In the genomic region with DNA sequence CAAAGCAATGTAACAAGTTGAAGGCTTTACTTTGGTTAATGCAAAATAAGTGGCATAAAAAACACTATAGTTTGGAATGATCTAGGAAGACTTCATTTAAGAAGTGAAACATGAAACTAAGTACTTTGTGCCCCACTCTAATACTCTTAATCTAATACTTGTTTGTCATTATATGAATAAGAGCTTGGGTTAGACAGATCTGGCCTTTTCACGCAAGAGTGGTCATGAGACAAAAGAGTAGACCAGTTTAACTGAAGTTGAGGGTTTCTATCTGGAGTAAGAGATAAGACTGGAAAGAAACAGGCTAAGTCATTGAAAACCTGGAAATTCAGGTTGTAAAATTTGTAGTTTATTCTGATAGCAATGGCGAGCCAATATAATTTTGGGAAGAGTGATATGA, we compare ENCODE assay signal across 15 cellular contexts. TPM values are rescaled to one million over a fixed set of nuclear protein-coding genes. Genes with fewer than 3 reads are reported as not detected.
DNase-seq lines count a peak whose midpoint lies in the region; ATAC-seq and TF ChIP-seq lines count a peak whose summit lies in the region.
"Had no signal": no experiment of that assay in that cellular context is flagged by ENCODE, and none has a peak within 500 bp of the region (broad histone marks: within the 10 kb centered on the region; RNA-seq: fewer than 3 reads in every experiment).

No MANE protein-coding gene starts in this region.

- H3K27ac Mint-ChIP-seq in activated naive CD4-positive, alpha-beta T cell treated with anti-CD3 and anti-CD28 coated beads, Interleukin-2, amount 50 U/mL, for 24 hours, result peak overlapping the region; percentile 81
- peak overlapping the region; percentile 94 for H3K27ac Mint-ChIP-seq in stimulated activated naive B cell treated with anti-CD40 and anti-IgM and Interleukin-4, amounts not matched to agents 10 μg/mL and 1 μg/mL and 100 μg/mL, for 72 hours

- H3K27ac ChIP-seq in A673 (ENCODE audit: low read depth, low read length, poor library complexity, severe bottlenecking) (no peak overlapping the region), foreskin keratinocyte (no peak overlapping the region)
- H3K27ac ChIP-seq: tibial artery, VCaP had no signal

- no peaks in the 10 kb centered on the region for H3K27me3 Mint-ChIP-seq in activated naive CD4-positive, alpha-beta T cell treated with anti-CD3 and anti-CD28 coated beads, Interleukin-2, amount 50 U/mL, for 24 hours
- H3K27me3 Mint-ChIP-seq in stimulated activated naive B cell treated with anti-CD40 and anti-IgM and Interleukin-4, amounts not matched to agents 10 μg/mL and 1 μg/mL and 100 μg/mL, for 72 hours, result no peaks in the 10 kb centered on the region

- CTCF ChIA-PET in A673 (lab: Charles Lee), result no interaction called here

- ATAC-seq in HG02759 (IDR thresholded peaks at IDR 0.05; ENCODE audit: unreplicated experiment) (peak; percentile 35), foreskin keratinocyte (no peak)
- peak; percentile 35 to 43 for ATAC-seq in stimulated activated naive B cell treated with anti-CD40 and anti-IgM and Interleukin-4, amounts not matched to agents 10 μg/mL and 1 μg/mL and 100 μg/mL, for 72 hours (replicated peaks)
- ATAC-seq: sciatic nerve had no signal

- no TSS peak for BruUV-seq in A673 (replicated peaks; lab: Mats Ljungman, UMichigan)

- intact Hi-C loops in A673 (cut with micrococcal nuclease; ENCODE audit: unreplicated experiment), result no loop called here

- H3K27me3 ChIP-seq in A673 (replicated peaks; ENCODE audit: insufficient read depth, low read depth, low read length, poor library complexity) (no peaks in the 10 kb centered on the region), foreskin keratinocyte (no peaks in the 10 kb centered on the region)
- H3K27me3 ChIP-seq: tibial artery had no signal

- peaks cover 2% of the 10 kb centered on the region for H3K36me3 ChIP-seq in A673 (ENCODE audit: insufficient read depth, low read length, poor library complexity, severe bottlenecking)

- TF ChIP-seq CTCF in A673 (conservative IDR thresholded peaks at IDR 0.05; ENCODE audit: low read depth, low read length) (no peak), foreskin keratinocyte (conservative IDR thresholded peaks at IDR 0.05) (no peak)

- no peaks in the 10 kb centered on the region for H3K9me3 ChIP-seq in A673 (ENCODE audit: low read depth, low read length, poor library complexity, severe bottlenecking)
- H3K9me3 ChIP-seq: tibial artery had no signal

- no peak overlapping the region for H3K4me3 Mint-ChIP-seq in activated naive CD4-positive, alpha-beta T cell treated with anti-CD3 and anti-CD28 coated beads, Interleukin-2, amount 50 U/mL, for 24 hours
- H3K4me3 Mint-ChIP-seq in stimulated activated naive B cell treated with anti-CD40 and anti-IgM and Interleukin-4, amounts not matched to agents 10 μg/mL and 1 μg/mL and 100 μg/mL, for 72 hours, result peak overlapping the region; percentile 44 to 72

- POLR2A ChIA-PET in A673 (lab: Charles Lee; ENCODE audit: low non-redundant PET), result no interaction called here

- peaks cover 7% of the 10 kb centered on the region for H3K4me1 ChIP-seq in A673 (ENCODE audit: insufficient read depth, low read length, poor library complexity, severe bottlenecking)
- no peaks in the 10 kb centered on the region for H3K4me1 ChIP-seq in foreskin keratinocyte

- H3K9me3 Mint-ChIP-seq in activated naive CD4-positive, alpha-beta T cell treated with anti-CD3 and anti-CD28 coated beads, Interleukin-2, amount 50 U/mL, for 24 hours, result no peaks in the 10 kb centered on the region
- no peaks in the 10 kb centered on the region for H3K9me3 Mint-ChIP-seq in stimulated activated naive B cell treated with anti-CD40 and anti-IgM and Interleukin-4, amounts not matched to agents 10 μg/mL and 1 μg/mL and 100 μg/mL, for 72 hours

- H3K4me3 ChIP-seq in A673 (ENCODE audit: low read depth, low read length, poor library complexity, severe bottlenecking), result no peak overlapping the region
- H3K4me3 ChIP-seq: tibial artery had no signal

- H3K4me1 Mint-ChIP-seq in activated naive CD4-positive, alpha-beta T cell treated with anti-CD3 and anti-CD28 coated beads, Interleukin-2, amount 50 U/mL, for 24 hours, result peaks cover 51% of the 10 kb centered on the region
- H3K4me1 Mint-ChIP-seq in stimulated activated naive B cell treated with anti-CD40 and anti-IgM and Interleukin-4, amounts not matched to agents 10 μg/mL and 1 μg/mL and 100 μg/mL, for 72 hours, result peaks cover 21 to 45% of the 10 kb centered on the region in 2 donors

- peaks cover 12% of the 10 kb centered on the region for H3K36me3 Mint-ChIP-seq in activated naive CD4-positive, alpha-beta T cell treated with anti-CD3 and anti-CD28 coated beads, Interleukin-2, amount 50 U/mL, for 24 hours
- H3K36me3 Mint-ChIP-seq in stimulated activated naive B cell treated with anti-CD40 and anti-IgM and Interleukin-4, amounts not matched to agents 10 μg/mL and 1 μg/mL and 100 μg/mL, for 72 hours, result peaks cover 19 to 26% of the 10 kb centered on the region in 2 donors

- DNase-seq in activated naive CD4-positive, alpha-beta T cell treated with anti-CD3 and anti-CD28 coated beads, Interleukin-2, amount 50 U/mL, for 16 hours, result no peak
- DNase-seq in NCI-H524 treated with DMSO at 0.1 percent for 48 hours (lab: John Stamatoyannopoulos, UW) (peak; percentile 65), activated gamma-delta T cell treated with Interleukin-2 at 50 U/mL for 16 hours (no peak), A673 (ENCODE audit: low spot score) (no peak), foreskin keratinocyte (no peak)
- DNase-seq in stimulated activated naive B cell treated with anti-CD40 and anti-IgM and Interleukin-4, amounts not matched to agents 10 μg/mL and 1 μg/mL and 100 μg/mL, for 72 hours, result no peak
- DNase-seq: activated effector memory CD4-positive, alpha-beta T cell treated with Interleukin-2 at 50 U/mL for 16 hours; central memory CD4-positive, alpha-beta T cell; EL; Kasumi-1; tibial artery had no signal

RNA-seq across cellular contexts. Expression of gene SLC30A6, which starts 2.8 kb away (rescaled TPM):
- 23.0 and 23.3 TPM in 2 replicates for total RNA-seq in A673 (2021)
- 21.4 and 22.0 TPM in 2 replicates for total RNA-seq in foreskin keratinocyte
- 7.1 and 9.0 TPM in 2 replicates for polyA plus RNA-seq in foreskin keratinocyte
